In the genomic region with DNA sequence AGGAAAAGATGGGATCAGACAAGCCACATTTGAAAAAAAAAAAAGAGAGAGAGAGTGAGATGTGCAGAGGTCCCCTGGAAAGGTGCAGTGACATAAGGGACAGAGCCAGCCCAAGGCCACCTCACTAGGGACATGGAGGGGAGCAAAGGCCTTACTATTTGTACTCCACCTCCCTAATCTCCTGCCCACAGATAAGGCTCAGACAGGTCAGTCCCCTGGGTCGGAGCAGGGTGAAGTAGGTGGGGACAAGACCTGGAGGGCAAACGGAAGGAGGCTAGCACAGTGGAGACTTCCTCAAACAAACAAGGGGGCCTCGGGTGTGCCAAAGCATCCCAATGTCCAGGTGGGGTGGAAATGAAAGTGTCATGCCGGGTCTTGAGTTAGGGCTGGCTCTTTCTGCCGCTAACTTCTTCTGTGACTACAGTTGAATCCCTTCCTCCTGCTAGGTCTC, we compare ENCODE assay signal across 28 cellular contexts. TPM values are rescaled to one million over a fixed set of nuclear protein-coding genes. Genes with fewer than 3 reads are reported as not detected.
DNase-seq lines count a peak whose midpoint lies in the region; ATAC-seq and TF ChIP-seq lines count a peak whose summit lies in the region.
"Had no signal": no experiment of that assay in that cellular context is flagged by ENCODE, and none has a peak within 500 bp of the region (broad histone marks: within the 10 kb centered on the region; RNA-seq: fewer than 3 reads in every experiment).

No MANE protein-coding gene starts in this region.

- H3K27ac ChIP-seq in right atrium auricular region: no peak overlapping the region
- H3K27ac ChIP-seq: brain microvascular endothelial cell, gastrocnemius medialis, HL-60, lower lobe of right lung, parathyroid adenoma, stomach, uterus had no signal

- no peaks in the 10 kb centered on the region for H3K9me3 Mint-ChIP-seq in T-cell
- no peaks in the 10 kb centered on the region for H3K9me3 Mint-ChIP-seq in type B pancreatic cell
- H3K9me3 Mint-ChIP-seq: activated naive CD4-positive, alpha-beta T cell treated with anti-CD3 and anti-CD28 coated beads, Interleukin-2, amount 50 U/mL, for 72 hours; CD4-positive, alpha-beta memory T cell had no signal

- H3K36me3 Mint-ChIP-seq in T-cell: peaks cover 25% of the 10 kb centered on the region
- H3K36me3 Mint-ChIP-seq in type B pancreatic cell: no peaks in the 10 kb centered on the region

- no peaks in the 10 kb centered on the region for H3K9me3 ChIP-seq in right atrium auricular region
- H3K9me3 ChIP-seq: gastrocnemius medialis, lower lobe of right lung, stomach, uterus had no signal

- no peaks in the 10 kb centered on the region for H3K27me3 Mint-ChIP-seq in T-cell
- peaks cover 8% of the 10 kb centered on the region for H3K27me3 Mint-ChIP-seq in type B pancreatic cell

- POLR2A ChIA-PET in T-cell (lab: Charles Lee): no interaction called here

- H3K27ac Mint-ChIP-seq in T-cell (peak overlapping the region; percentile 25 to 62), type B pancreatic cell (no peak overlapping the region)

- H3K4me1 ChIP-seq in right atrium auricular region: no peaks in the 10 kb centered on the region
- H3K4me1 ChIP-seq: gastrocnemius medialis, lower lobe of right lung, parathyroid adenoma, uterus had no signal

- no peak overlapping the region for H3K4me3 ChIP-seq in right atrium auricular region
- H3K4me3 ChIP-seq: gastrocnemius medialis, GM12878, lower lobe of right lung, smooth muscle cell, stomach, uterus had no signal

- DNase-seq in right atrium auricular region (ENCODE audit: low spot score): peak; percentile 49
- no peak for DNase-seq in Right ventricle myocardium superior
- no peak for DNase-seq in T-cell
- peak; percentile 41 for DNase-seq in islet precursor cell
- DNase-seq in type B pancreatic cell (ENCODE audit: extremely low spot score, unreplicated experiment): peak; percentile 60
- no peak for DNase-seq in activated naive CD4-positive, alpha-beta T cell treated with anti-CD3 and anti-CD28 coated beads, Interleukin-2, amount 50 U/mL, for 16 hours
- DNase-seq in iPS-NIHi11 (ENCODE audit: low spot score): no peak
- DNase-seq in DMS153 (lab: John Stamatoyannopoulos, UW): no peak
- DNase-seq: activated CD4-positive, alpha-beta T cell treated with anti-CD3 and anti-CD28 coated beads for 48 hours; AML-193; brain microvascular endothelial cell; CD4-positive, alpha-beta memory T cell; DMS 273 treated with DMSO at 0.1 percent for 48 hours; gastrocnemius medialis; Karpas-422; lower lobe of right lung; NCI-H146; NCI-H774; stomach; uterus had no signal

- CTCF ChIA-PET in T-cell (lab: Charles Lee): no interaction called here

- intact Hi-C loops in Right ventricle myocardium superior (cut with DNase I): no loop called here

- H3K4me3 Mint-ChIP-seq in T-cell (no peak overlapping the region), type B pancreatic cell (no peak overlapping the region)
- H3K4me3 Mint-ChIP-seq: CD4-positive, alpha-beta memory T cell had no signal

- no peak for TF ChIP-seq CTCF in right atrium auricular region (IDR thresholded peaks at IDR 0.05)
- no peak for TF ChIP-seq CTCF in type B pancreatic cell (conservative IDR thresholded peaks at IDR 0.05)

- no peaks in the 10 kb centered on the region for H3K27me3 ChIP-seq in right atrium auricular region
- H3K27me3 ChIP-seq: gastrocnemius medialis, uterus had no signal

- H3K4me1 Mint-ChIP-seq in T-cell (peaks cover 38 to 54% (median 44%) of the 10 kb centered on the region in 3 donors), type B pancreatic cell (ENCODE audit: unreplicated experiment) (peaks cover 20% of the 10 kb centered on the region)

- ATAC-seq in Right ventricle myocardium superior (ENCODE audit: poor library complexity): no peak
- ATAC-seq in T-cell (replicated peaks in 1 of 4): no peak
- ATAC-seq: activated naive CD4-positive, alpha-beta T cell treated with anti-CD3 and anti-CD28 coated beads, Interleukin-2, amount 50 U/mL, for 72 hours; gastrocnemius medialis; GM12878 had no signal

- no peaks in the 10 kb centered on the region for H3K36me3 ChIP-seq in right atrium auricular region
- H3K36me3 ChIP-seq: brain microvascular endothelial cell, gastrocnemius medialis, lower lobe of right lung, stomach, uterus had no signal

RNA-seq across cellular contexts. Expression of gene PRF1, which starts 7.0 kb away (rescaled TPM):
- total RNA-seq in right atrium auricular region: 1 to 10 TPM; 1.1 to 1.4 TPM
- 2.2 TPM for total RNA-seq in Right ventricle myocardium superior
- total RNA-seq in T-cell: 100 to 1,000 TPM in 1 of 5 donors, 10 to 100 TPM in 4; 32.6 to 146 (median 63.0) TPM
- not detected in 2 replicates for total RNA-seq in type B pancreatic cell (ENCODE audit: low replicate concordance)
- total RNA-seq: A673, chondrocyte, endothelial cell of umbilical vein, smooth muscle cell had no signal

Comparison
In these comparisons a context has a peak if more than half of its experiments do, and no peak if none do; other contexts are left out.
1. DNase-seq: peak in right atrium auricular region (single experiment), islet precursor cell (single experiment) and type B pancreatic cell (single experiment); none in Right ventricle myocardium superior (single experiment), T-cell (0 of 34), activated naive CD4-positive, alpha-beta T cell treated with anti-CD3 and anti-CD28 coated beads, Interleukin-2, amount 50 U/mL, for 16 hours (single experiment), iPS-NIHi11 (single experiment) and DMS153 (single experiment).
2. RNA of gene PRF1, which starts 7.0 kb away (total RNA-seq): 32.6 to 146 TPM in T-cell; 2.2 TPM in Right ventricle myocardium superior (single experiment), 1.1 to 1.4 TPM in right atrium auricular region and not detected in type B pancreatic cell; every median in the first group is over 10 times any median in the second.